8 cellular contexts compared by ENCODE assay signal in genomic region chr11:66593650-66594049, GRCh38. TPM values are rescaled to one million over a fixed set of nuclear protein-coding genes. Genes with fewer than 3 reads are reported as not detected.
DNase-seq lines count a peak whose midpoint lies in the region; ATAC-seq and TF ChIP-seq lines count a peak whose summit lies in the region.

No MANE protein-coding gene starts in this region.

- H3K4me1 ChIP-seq in RWPE2 (ENCODE audit: insufficient read depth, poor library complexity, severe bottlenecking) (no peaks in the 10 kb centered on the region), rectal smooth muscle tissue (ENCODE audit: control insufficient read depth, insufficient read depth, low read length) (peaks cover 14% of the 10 kb centered on the region)

- H3K9ac ChIP-seq in rectal smooth muscle tissue (ENCODE audit: low read length), result peak overlapping the region; percentile 58

- no peak for ATAC-seq in RWPE2 (ENCODE audit: low read depth)
- no peak for ATAC-seq in GM21360 (IDR thresholded peaks at IDR 0.05; ENCODE audit: unreplicated experiment)

- no peak for DNase-seq in RWPE2 (ENCODE audit: low spot score)
- DNase-seq in fibroblast of pulmonary artery (ENCODE audit: low read depth), result no peak
- no peak for DNase-seq in ureter (ENCODE audit: low spot score)
- no peak for DNase-seq in NOMO-1 treated with DMSO at 0.1 percent for 48 hours (lab: John Stamatoyannopoulos, UW; ENCODE audit: unreplicated experiment)
- DNase-seq in SIG-M5 (lab: John Stamatoyannopoulos, UW), result no peak

- TF ChIP-seq CTCF in RWPE2 (IDR thresholded peaks at IDR 0.05; ENCODE audit: poor library complexity, severe bottlenecking) (no peak), fibroblast of pulmonary artery (IDR thresholded peaks at IDR 0.05; ENCODE audit: low read length, missing control alignments) (no peak)

- H3K4me3 ChIP-seq in GM08714 (ENCODE audit: low read length) (peak overlapping the region; percentile 64), RWPE2 (ENCODE audit: severe bottlenecking) (peak overlapping the region; percentile 49), fibroblast of pulmonary artery (replicated peaks; ENCODE audit: low read depth, low read length) (peak overlapping the region; percentile 84), rectal smooth muscle tissue (ENCODE audit: low read length) (peak overlapping the region; percentile 82)

- H3K27ac ChIP-seq in RWPE2 (ENCODE audit: poor library complexity, severe bottlenecking), result no peak overlapping the region
- peak overlapping the region; percentile 84 for H3K27ac ChIP-seq in rectal smooth muscle tissue (ENCODE audit: low read depth, low read length)

- H3K36me3 ChIP-seq in RWPE2 (ENCODE audit: low read depth) (no peaks in the 10 kb centered on the region), rectal smooth muscle tissue (ENCODE audit: control insufficient read depth, insufficient read depth, low read length) (no peaks in the 10 kb centered on the region)

- H3K9me3 ChIP-seq in RWPE2 (ENCODE audit: severe bottlenecking), result no peaks in the 10 kb centered on the region

- H3K27me3 ChIP-seq in RWPE2 (ENCODE audit: insufficient read depth, poor library complexity, severe bottlenecking) (no peaks in the 10 kb centered on the region), rectal smooth muscle tissue (ENCODE audit: control insufficient read depth, insufficient read depth, low read length) (no peaks in the 10 kb centered on the region)

RNA-seq across cellular contexts. Expression of gene CCS, which starts 0.7 kb away (rescaled TPM):
- 34.8 TPM for total RNA-seq in ureter

RNA-seq across cellular contexts. Expression of gene CCDC87, which starts 0.8 kb away (rescaled TPM):
- total RNA-seq in ureter, result 0.55 TPM

RNA-seq across cellular contexts. Expression of gene RBM14, which starts 22.8 kb away (rescaled TPM):
- 105 TPM for total RNA-seq in ureter

RNA-seq across cellular contexts. Expression of gene CTSF, which starts 25.2 kb away (rescaled TPM):
- 27.0 TPM for total RNA-seq in ureter

RNA-seq across cellular contexts. Expression of gene RBM4, which starts 44.9 kb away (rescaled TPM):
- 176 TPM for total RNA-seq in ureter
